In the genomic region with DNA sequence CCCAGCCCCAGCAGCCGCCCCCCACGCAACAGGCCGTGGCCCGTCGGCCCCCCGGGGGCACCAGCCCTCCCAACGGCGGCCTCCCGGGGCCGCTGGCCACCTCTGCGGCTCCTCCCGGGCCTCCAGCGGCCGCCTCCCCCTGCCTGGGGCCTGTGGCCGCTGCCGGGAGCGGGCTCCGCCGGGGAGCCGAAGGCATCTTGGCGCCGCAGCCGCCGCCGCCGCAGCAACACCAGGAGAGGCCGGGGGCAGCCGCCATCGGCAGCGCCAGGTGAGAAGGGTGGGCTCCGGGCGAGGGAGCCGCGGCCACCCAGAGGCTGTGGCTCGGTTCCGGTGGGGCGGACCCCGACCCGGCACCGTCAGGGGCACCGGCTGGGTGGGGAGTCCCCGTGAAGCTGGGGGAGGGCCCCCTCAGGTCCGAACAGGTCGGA, we compare ENCODE assay signal across 8 cellular contexts. TPM values are rescaled to one million over a fixed set of nuclear protein-coding genes. Genes with fewer than 3 reads are reported as not detected.
DNase-seq lines count a peak whose midpoint lies in the region; ATAC-seq lines count a peak whose summit lies in the region.

No MANE protein-coding gene starts in this region.

- peak; percentile 1 for ATAC-seq in Right ventricle myocardium inferior
- ATAC-seq in HG03571 (IDR thresholded peaks at IDR 0.05; ENCODE audit: unreplicated experiment), result no peak

- intact Hi-C loops in Right ventricle myocardium inferior (cut with DNase I), result loop anchor here (1.0 kb wide), 1 partner anchor 23 kb away; a partner anchor contains a TSS
- intact Hi-C loops in cardiac septum (cut with DNase I), result loop anchor here (5.0 kb wide), 2 partner anchors 124 to 286 kb away; a partner anchor contains a TSS

- H3K27ac ChIP-seq in duodenal mucosa (ENCODE audit: low read depth, low read length), result peak overlapping the region; percentile 96

- DNase-seq in Right ventricle myocardium inferior (ENCODE audit: missing footprints) (no peak), cardiac septum (ENCODE audit: low spot score) (no peak), NCI-H226 (peak; percentile 15), myocyte (ENCODE audit: low read depth) (peak; percentile 4), kidney glomerular epithelial cell (lab: John Stamatoyannopoulos, UW) (no peak), NCI-H1930 (lab: John Stamatoyannopoulos, UW) (no peak)

- peak overlapping the region; percentile 87 to 94 for H3K4me3 ChIP-seq in duodenal mucosa (ENCODE audit: low read depth in 1 of 2, low read length in 2 of 2)

- H3K4me1 ChIP-seq in duodenal mucosa (ENCODE audit: control insufficient read depth in 1 of 2, insufficient read depth in 2 of 2, low read length in 2 of 2), result peaks cover 3 to 34% of the 10 kb centered on the region in 2 donors

- H3K9ac ChIP-seq in duodenal mucosa (ENCODE audit: low read depth in 1 of 2, low read length in 2 of 2), result peak overlapping the region; percentile 93 to 95

- peaks cover 30 to 34% of the 10 kb centered on the region in 2 donors for H3K36me3 ChIP-seq in duodenal mucosa (ENCODE audit: control insufficient read depth in 1 of 2, insufficient read depth in 2 of 2, low read length in 2 of 2)

- H3K9me3 ChIP-seq in duodenal mucosa (ENCODE audit: control insufficient read depth in 1 of 2, low read length in 2 of 2), result no peaks in the 10 kb centered on the region

- no peaks in the 10 kb centered on the region for H3K27me3 ChIP-seq in duodenal mucosa (ENCODE audit: control insufficient read depth in 1 of 2, insufficient read depth in 2 of 2, low read length in 2 of 2)

RNA-seq across cellular contexts. Expression of a gene that starts 0.5 kb away (rescaled TPM):
- total RNA-seq in Right ventricle myocardium inferior, result 46.3 TPM
- 62.7 TPM for total RNA-seq in cardiac septum
- total RNA-seq in myocyte, result 55.4 and 70.0 TPM in 2 replicates
- 101 TPM for polyA plus RNA-seq in myocyte (2012)

RNA-seq across cellular contexts. Expression of a gene that starts 22.8 kb away (rescaled TPM):
- total RNA-seq in Right ventricle myocardium inferior (252 TPM), cardiac septum (184 TPM), myocyte (144 and 154 TPM in 2 replicates)
- polyA plus RNA-seq in myocyte (2012), result 157 TPM

RNA-seq across cellular contexts. Expression of a gene that starts 40.3 kb away (rescaled TPM):
- total RNA-seq in Right ventricle myocardium inferior, result 41.3 TPM
- 46.3 TPM for total RNA-seq in cardiac septum
- total RNA-seq in myocyte, result 33.8 and 36.3 TPM in 2 replicates
- polyA plus RNA-seq in myocyte (2012), result 39.5 TPM

RNA-seq across cellular contexts. Expression of a gene that starts 55.0 kb away (rescaled TPM):
- total RNA-seq in Right ventricle myocardium inferior, result 0.11 TPM
- total RNA-seq in cardiac septum, result 0.54 TPM
- 103 and 120 TPM in 2 replicates for total RNA-seq in myocyte
- 3.6 TPM for polyA plus RNA-seq in myocyte (2012)

Comparison
In these comparisons a context has a peak if more than half of its experiments do, and no peak if none do; other contexts are left out.
1. DNase-seq: peak in NCI-H226 (single experiment) and myocyte (single experiment); none in Right ventricle myocardium inferior (single experiment), cardiac septum (single experiment), kidney glomerular epithelial cell (single experiment) and NCI-H1930 (0 of 2).